ENCODE assay signal across 1 cellular context in genomic region chr9:136527721-136528710, GRCh38.
A peak's percentile ranks its signal among the peaks of the same experiment; 100 is the strongest.
TF ChIP-seq lines count a peak whose summit lies in the region.

No MANE protein-coding gene starts in this region.

TF ChIP-seq in HEK293, 187 proteins besides CTCF, POLR2A, EP300 and RAD21 (continued from another document and continues in another):
- TF ChIP-seq, protein P1, sequence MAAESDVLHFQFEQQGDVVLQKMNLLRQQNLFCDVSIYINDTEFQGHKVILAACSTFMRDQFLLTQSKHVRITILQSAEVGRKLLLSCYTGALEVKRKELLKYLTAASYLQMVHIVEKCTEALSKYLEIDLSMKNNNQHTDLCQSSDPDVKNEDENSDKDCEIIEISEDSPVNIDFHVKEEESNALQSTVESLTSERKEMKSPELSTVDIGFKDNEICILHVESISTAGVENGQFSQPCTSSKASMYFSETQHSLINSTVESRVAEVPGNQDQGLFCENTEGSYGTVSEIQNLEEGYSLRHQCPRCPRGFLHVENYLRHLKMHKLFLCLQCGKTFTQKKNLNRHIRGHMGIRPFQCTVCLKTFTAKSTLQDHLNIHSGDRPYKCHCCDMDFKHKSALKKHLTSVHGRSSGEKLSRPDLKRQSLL (tag by site-specific recombination; IDR thresholded peaks at IDR 0.05), result no peak
- TF ChIP-seq ZNF121 (tag by site-specific recombination; IDR thresholded peaks at IDR 0.05), result no peak
- peak; percentile 54; the same call in 1 of the 2 replicates for TF ChIP-seq GLIS2 (tag by site-specific recombination; IDR thresholded peaks at IDR 0.05)
- TF ChIP-seq, protein P2, sequence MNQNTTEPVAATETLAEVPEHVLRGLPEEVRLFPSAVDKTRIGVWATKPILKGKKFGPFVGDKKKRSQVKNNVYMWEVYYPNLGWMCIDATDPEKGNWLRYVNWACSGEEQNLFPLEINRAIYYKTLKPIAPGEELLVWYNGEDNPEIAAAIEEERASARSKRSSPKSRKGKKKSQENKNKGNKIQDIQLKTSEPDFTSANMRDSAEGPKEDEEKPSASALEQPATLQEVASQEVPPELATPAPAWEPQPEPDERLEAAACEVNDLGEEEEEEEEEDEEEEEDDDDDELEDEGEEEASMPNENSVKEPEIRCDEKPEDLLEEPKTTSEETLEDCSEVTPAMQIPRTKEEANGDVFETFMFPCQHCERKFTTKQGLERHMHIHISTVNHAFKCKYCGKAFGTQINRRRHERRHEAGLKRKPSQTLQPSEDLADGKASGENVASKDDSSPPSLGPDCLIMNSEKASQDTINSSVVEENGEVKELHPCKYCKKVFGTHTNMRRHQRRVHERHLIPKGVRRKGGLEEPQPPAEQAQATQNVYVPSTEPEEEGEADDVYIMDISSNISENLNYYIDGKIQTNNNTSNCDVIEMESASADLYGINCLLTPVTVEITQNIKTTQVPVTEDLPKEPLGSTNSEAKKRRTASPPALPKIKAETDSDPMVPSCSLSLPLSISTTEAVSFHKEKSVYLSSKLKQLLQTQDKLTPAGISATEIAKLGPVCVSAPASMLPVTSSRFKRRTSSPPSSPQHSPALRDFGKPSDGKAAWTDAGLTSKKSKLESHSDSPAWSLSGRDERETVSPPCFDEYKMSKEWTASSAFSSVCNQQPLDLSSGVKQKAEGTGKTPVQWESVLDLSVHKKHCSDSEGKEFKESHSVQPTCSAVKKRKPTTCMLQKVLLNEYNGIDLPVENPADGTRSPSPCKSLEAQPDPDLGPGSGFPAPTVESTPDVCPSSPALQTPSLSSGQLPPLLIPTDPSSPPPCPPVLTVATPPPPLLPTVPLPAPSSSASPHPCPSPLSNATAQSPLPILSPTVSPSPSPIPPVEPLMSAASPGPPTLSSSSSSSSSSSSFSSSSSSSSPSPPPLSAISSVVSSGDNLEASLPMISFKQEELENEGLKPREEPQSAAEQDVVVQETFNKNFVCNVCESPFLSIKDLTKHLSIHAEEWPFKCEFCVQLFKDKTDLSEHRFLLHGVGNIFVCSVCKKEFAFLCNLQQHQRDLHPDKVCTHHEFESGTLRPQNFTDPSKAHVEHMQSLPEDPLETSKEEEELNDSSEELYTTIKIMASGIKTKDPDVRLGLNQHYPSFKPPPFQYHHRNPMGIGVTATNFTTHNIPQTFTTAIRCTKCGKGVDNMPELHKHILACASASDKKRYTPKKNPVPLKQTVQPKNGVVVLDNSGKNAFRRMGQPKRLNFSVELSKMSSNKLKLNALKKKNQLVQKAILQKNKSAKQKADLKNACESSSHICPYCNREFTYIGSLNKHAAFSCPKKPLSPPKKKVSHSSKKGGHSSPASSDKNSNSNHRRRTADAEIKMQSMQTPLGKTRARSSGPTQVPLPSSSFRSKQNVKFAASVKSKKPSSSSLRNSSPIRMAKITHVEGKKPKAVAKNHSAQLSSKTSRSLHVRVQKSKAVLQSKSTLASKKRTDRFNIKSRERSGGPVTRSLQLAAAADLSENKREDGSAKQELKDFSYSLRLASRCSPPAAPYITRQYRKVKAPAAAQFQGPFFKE (tag by site-specific recombination; IDR thresholded peaks at IDR 0.05; ENCODE audit: borderline replicate concordance), result no peak
- peak; percentile 60; the same call in 1 of the 2 replicates for TF ChIP-seq IKZF3 (tag by site-specific recombination; IDR thresholded peaks at IDR 0.05)
- TF ChIP-seq AEBP2 (tag by site-specific recombination; IDR thresholded peaks at IDR 0.05; ENCODE audit: borderline replicate concordance), result no peak
- peak; percentile 36 for TF ChIP-seq ZNF398 (tag by site-specific recombination; IDR thresholded peaks at IDR 0.05)
- no peak for TF ChIP-seq ZNF777 (tag by site-specific recombination; IDR thresholded peaks at IDR 0.05; ENCODE audit: borderline replicate concordance)
- no peak for TF ChIP-seq ZNF585B (tag by site-specific recombination; IDR thresholded peaks at IDR 0.05)
- TF ChIP-seq, protein P3, sequence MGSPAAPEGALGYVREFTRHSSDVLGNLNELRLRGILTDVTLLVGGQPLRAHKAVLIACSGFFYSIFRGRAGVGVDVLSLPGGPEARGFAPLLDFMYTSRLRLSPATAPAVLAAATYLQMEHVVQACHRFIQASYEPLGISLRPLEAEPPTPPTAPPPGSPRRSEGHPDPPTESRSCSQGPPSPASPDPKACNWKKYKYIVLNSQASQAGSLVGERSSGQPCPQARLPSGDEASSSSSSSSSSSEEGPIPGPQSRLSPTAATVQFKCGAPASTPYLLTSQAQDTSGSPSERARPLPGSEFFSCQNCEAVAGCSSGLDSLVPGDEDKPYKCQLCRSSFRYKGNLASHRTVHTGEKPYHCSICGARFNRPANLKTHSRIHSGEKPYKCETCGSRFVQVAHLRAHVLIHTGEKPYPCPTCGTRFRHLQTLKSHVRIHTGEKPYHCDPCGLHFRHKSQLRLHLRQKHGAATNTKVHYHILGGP (tag by site-specific recombination; IDR thresholded peaks at IDR 0.05), result no peak
- no peak for TF ChIP-seq ZNF449 (tag by site-specific recombination; IDR thresholded peaks at IDR 0.05)
- TF ChIP-seq ZNF610 (tag by site-specific recombination; IDR thresholded peaks at IDR 0.05; ENCODE audit: borderline replicate concordance), result peak; percentile 94
- TF ChIP-seq, protein P4, sequence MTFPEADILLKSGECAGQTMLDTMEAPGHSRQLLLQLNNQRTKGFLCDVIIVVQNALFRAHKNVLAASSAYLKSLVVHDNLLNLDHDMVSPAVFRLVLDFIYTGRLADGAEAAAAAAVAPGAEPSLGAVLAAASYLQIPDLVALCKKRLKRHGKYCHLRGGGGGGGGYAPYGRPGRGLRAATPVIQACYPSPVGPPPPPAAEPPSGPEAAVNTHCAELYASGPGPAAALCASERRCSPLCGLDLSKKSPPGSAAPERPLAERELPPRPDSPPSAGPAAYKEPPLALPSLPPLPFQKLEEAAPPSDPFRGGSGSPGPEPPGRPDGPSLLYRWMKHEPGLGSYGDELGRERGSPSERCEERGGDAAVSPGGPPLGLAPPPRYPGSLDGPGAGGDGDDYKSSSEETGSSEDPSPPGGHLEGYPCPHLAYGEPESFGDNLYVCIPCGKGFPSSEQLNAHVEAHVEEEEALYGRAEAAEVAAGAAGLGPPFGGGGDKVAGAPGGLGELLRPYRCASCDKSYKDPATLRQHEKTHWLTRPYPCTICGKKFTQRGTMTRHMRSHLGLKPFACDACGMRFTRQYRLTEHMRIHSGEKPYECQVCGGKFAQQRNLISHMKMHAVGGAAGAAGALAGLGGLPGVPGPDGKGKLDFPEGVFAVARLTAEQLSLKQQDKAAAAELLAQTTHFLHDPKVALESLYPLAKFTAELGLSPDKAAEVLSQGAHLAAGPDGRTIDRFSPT (tag by site-specific recombination; IDR thresholded peaks at IDR 0.05), result peak; percentile 80
- TF ChIP-seq, protein P5, sequence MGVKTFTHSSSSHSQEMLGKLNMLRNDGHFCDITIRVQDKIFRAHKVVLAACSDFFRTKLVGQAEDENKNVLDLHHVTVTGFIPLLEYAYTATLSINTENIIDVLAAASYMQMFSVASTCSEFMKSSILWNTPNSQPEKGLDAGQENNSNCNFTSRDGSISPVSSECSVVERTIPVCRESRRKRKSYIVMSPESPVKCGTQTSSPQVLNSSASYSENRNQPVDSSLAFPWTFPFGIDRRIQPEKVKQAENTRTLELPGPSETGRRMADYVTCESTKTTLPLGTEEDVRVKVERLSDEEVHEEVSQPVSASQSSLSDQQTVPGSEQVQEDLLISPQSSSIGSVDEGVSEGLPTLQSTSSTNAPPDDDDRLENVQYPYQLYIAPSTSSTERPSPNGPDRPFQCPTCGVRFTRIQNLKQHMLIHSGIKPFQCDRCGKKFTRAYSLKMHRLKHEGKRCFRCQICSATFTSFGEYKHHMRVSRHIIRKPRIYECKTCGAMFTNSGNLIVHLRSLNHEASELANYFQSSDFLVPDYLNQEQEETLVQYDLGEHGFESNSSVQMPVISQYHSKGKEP (tag by site-specific recombination; IDR thresholded peaks at IDR 0.05), result 0 out of 2 replicates have a peak, but pooled peaks have one; percentile 42
- TF ChIP-seq ZNF311 (tag by site-specific recombination; IDR thresholded peaks at IDR 0.05; ENCODE audit: borderline replicate concordance), result no peak
- TF ChIP-seq ZNF785 (tag by site-specific recombination; IDR thresholded peaks at IDR 0.05), result no peak
- TF ChIP-seq ZNF19 (tag by site-specific recombination; IDR thresholded peaks at IDR 0.05; ENCODE audit: low read depth), result no peak
- TF ChIP-seq HOXA7 (CRISPR knock-in tag; IDR thresholded peaks at IDR 0.05; ENCODE audit: borderline replicate concordance), result no peak
- TF ChIP-seq ZNF488 (tag by site-specific recombination; IDR thresholded peaks at IDR 0.05), result no peak
- no peak for TF ChIP-seq SETDB1 (IDR thresholded peaks at IDR 0.05; ENCODE audit: insufficient read length, low read length)
- TF ChIP-seq ZNF354C (tag by site-specific recombination; IDR thresholded peaks at IDR 0.05; ENCODE audit: borderline replicate concordance, low read depth), result no peak
- TF ChIP-seq ZNF664 (tag by site-specific recombination; IDR thresholded peaks at IDR 0.05), result no peak
- TF ChIP-seq, protein P6, sequence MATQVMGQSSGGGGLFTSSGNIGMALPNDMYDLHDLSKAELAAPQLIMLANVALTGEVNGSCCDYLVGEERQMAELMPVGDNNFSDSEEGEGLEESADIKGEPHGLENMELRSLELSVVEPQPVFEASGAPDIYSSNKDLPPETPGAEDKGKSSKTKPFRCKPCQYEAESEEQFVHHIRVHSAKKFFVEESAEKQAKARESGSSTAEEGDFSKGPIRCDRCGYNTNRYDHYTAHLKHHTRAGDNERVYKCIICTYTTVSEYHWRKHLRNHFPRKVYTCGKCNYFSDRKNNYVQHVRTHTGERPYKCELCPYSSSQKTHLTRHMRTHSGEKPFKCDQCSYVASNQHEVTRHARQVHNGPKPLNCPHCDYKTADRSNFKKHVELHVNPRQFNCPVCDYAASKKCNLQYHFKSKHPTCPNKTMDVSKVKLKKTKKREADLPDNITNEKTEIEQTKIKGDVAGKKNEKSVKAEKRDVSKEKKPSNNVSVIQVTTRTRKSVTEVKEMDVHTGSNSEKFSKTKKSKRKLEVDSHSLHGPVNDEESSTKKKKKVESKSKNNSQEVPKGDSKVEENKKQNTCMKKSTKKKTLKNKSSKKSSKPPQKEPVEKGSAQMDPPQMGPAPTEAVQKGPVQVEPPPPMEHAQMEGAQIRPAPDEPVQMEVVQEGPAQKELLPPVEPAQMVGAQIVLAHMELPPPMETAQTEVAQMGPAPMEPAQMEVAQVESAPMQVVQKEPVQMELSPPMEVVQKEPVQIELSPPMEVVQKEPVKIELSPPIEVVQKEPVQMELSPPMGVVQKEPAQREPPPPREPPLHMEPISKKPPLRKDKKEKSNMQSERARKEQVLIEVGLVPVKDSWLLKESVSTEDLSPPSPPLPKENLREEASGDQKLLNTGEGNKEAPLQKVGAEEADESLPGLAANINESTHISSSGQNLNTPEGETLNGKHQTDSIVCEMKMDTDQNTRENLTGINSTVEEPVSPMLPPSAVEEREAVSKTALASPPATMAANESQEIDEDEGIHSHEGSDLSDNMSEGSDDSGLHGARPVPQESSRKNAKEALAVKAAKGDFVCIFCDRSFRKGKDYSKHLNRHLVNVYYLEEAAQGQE (tag by site-specific recombination; IDR thresholded peaks at IDR 0.05), result no peak
- TF ChIP-seq ZFP37 (tag by site-specific recombination; IDR thresholded peaks at IDR 0.05), result no peak
- TF ChIP-seq ZBTB17 (tag by site-specific recombination; IDR thresholded peaks at IDR 0.05), result no peak
- TF ChIP-seq KLF10 (tag by site-specific recombination; IDR thresholded peaks at IDR 0.05), result no peak
- TF ChIP-seq ZNF366 (tag by site-specific recombination; conservative IDR thresholded peaks at IDR 0.05), result no peak
- TF ChIP-seq ZNF544 (tag by site-specific recombination; IDR thresholded peaks at IDR 0.05), result no peak
- TF ChIP-seq FEZF1 (tag by site-specific recombination; IDR thresholded peaks at IDR 0.05), result peak; percentile 40; the same call in 1 of the 2 replicates
- TF ChIP-seq, protein P7, sequence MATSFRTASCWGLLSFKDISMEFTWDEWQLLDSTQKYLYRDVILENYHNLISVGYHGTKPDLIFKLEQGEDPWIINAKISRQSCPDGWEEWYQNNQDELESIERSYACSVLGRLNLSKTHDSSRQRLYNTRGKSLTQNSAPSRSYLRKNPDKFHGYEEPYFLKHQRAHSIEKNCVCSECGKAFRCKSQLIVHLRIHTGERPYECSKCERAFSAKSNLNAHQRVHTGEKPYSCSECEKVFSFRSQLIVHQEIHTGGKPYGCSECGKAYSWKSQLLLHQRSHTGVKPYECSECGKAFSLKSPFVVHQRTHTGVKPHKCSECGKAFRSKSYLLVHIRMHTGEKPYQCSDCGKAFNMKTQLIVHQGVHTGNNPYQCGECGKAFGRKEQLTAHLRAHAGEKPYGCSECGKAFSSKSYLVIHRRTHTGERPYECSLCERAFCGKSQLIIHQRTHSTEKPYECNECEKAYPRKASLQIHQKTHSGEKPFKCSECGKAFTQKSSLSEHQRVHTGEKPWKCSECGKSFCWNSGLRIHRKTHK (tag by site-specific recombination; IDR thresholded peaks at IDR 0.05), result no peak
